8 cellular contexts compared by ENCODE assay signal in the genomic region with DNA sequence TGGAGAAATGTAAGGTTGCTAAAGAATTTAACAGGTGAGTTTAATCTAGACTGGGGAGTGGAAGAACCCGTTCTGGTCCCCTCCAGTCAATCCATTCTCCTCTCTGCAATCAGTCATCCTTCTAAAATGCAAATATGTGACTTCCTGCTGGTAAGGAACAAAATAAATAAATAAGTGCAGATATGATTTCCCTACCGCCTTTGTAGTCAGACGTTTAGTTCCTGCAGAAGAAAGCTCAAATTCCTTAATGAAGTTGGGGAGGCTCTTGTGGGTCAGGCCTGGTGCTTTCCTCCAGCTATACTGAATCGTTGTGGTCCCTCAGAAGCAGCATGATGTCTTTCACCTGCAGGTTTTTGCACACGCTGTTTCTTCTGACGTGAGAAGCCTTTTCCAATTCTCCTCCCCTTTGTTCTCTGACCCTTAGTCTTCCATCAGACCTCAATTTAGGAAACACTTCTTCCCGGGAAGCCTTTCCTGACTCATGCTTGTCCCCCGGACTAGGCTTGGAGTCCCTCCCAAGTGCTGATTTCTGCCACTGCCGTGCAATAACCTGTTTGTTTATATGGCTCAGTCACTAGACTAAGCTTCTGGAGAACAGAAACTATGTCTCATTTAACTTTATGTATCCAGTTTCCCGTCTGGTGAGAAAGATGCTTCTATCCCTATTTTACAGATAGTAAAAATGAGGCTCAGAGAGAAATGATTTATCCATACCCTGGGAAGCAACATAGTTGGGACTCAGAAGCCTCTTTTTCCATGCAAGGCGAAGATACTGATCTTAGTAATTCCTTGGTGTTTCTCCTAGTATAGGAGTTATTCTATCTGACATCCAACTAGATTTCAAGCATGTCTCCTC. TPM values are rescaled to one million over a fixed set of nuclear protein-coding genes. Genes with fewer than 3 reads are reported as not detected.
DNase-seq lines count a peak whose midpoint lies in the region; ATAC-seq and TF ChIP-seq lines count a peak whose summit lies in the region.

No MANE protein-coding gene starts in this region.

- H3K36me3 ChIP-seq in heart left ventricle (peaks cover 0 to 20% (median 14%) of the 10 kb centered on the region in 9 donors), ascending aorta (peaks cover 12 to 13% of the 10 kb centered on the region in 2 donors), urinary bladder (ENCODE audit: insufficient read depth) (peaks cover 2% of the 10 kb centered on the region)

- H3K9me3 ChIP-seq in heart left ventricle: no peaks in the 10 kb centered on the region
- no peaks in the 10 kb centered on the region for H3K9me3 ChIP-seq in ascending aorta

- intact Hi-C loops in heart left ventricle (cut with DNase I): loop anchor here in 1 of 10 donors (5.0 kb wide), 1 partner anchor 187 kb away; no protein-coding TSS in a partner anchor
- intact Hi-C loops in Right ventricle myocardium superior (cut with DNase I): no loop called here
- intact Hi-C loops in ascending aorta (cut with DNase I): loop anchor here (5.0 to 10.0 kb wide), 2 partner anchors 192 to 244 kb away; no protein-coding TSS in a partner anchor
- intact Hi-C loops in lower leg skin (cut with DNase I; ENCODE audit: low total_unique reads): loop anchor here (10.0 kb wide), 1 partner anchor 74 kb away; no protein-coding TSS in a partner anchor

- ATAC-seq in heart left ventricle: no peak
- ATAC-seq in Right ventricle myocardium superior (ENCODE audit: poor library complexity): no peak
- no peak for ATAC-seq in GM21360 (IDR thresholded peaks at IDR 0.05; ENCODE audit: unreplicated experiment)

- WGBS in heart left ventricle, 4 donors: 18 to 29% (median 24%) methylated on average over 11 of the region's 11 CpGs
- 12 to 14% methylated on average over 11 of the region's 11 CpGs for WGBS in lower leg skin, 2 donors
- WGBS in urinary bladder: 16% methylated on average over 11 of the region's 11 CpGs

- TF ChIP-seq CTCF in heart left ventricle (IDR thresholded peaks at IDR 0.05) (no peak), ascending aorta (IDR thresholded peaks at IDR 0.05) (no peak), lower leg skin (IDR thresholded peaks at IDR 0.05) (no peak)

- H3K27ac ChIP-seq in heart left ventricle (peak overlapping the region in 3 of 12 donors; percentile 52 to 97 (median 95)), ascending aorta (no peak overlapping the region), urinary bladder (ENCODE audit: low read depth) (no peak overlapping the region)

- DNase-seq in heart left ventricle: no peak
- no peak for DNase-seq in Right ventricle myocardium superior
- no peak for DNase-seq in ascending aorta (ENCODE audit: low spot score in 2 of 2)
- DNase-seq in lower leg skin (ENCODE audit: low spot score in 2 of 2): no peak
- no peak for DNase-seq in amniotic stem cell (lab: John Stamatoyannopoulos, UW)
- DNase-seq in stimulated activated CD8-positive, alpha-beta memory T cell treated with anti-CD3 and anti-CD28 coated beads, Interleukin-4, amount 100 ng/mL, for 48 hours: no peak

- no peaks in the 10 kb centered on the region for H3K27me3 ChIP-seq in heart left ventricle
- H3K27me3 ChIP-seq in ascending aorta: no peaks in the 10 kb centered on the region

- H3K4me1 ChIP-seq in heart left ventricle: peaks cover 17 to 58% (median 46%) of the 10 kb centered on the region in 12 donors
- H3K4me1 ChIP-seq in ascending aorta: peaks cover 5 to 40% of the 10 kb centered on the region in 2 donors
- H3K4me1 ChIP-seq in urinary bladder (ENCODE audit: insufficient read depth): no peaks in the 10 kb centered on the region

- H3K4me3 ChIP-seq in heart left ventricle: peak overlapping the region; percentile 67 to 99 (median 88)
- H3K4me3 ChIP-seq in ascending aorta: peak overlapping the region; percentile 79 to 85
- peak overlapping the region; percentile 84 for H3K4me3 ChIP-seq in lower leg skin (ENCODE audit: low read depth, poor library complexity, severe bottlenecking)
- peak overlapping the region; percentile 80 for H3K4me3 ChIP-seq in urinary bladder (ENCODE audit: low read depth, low read length)

- no peak for TF ChIP-seq POLR2A in heart left ventricle (IDR thresholded peaks at IDR 0.05)
- TF ChIP-seq POLR2A in lower leg skin (IDR thresholded peaks at IDR 0.05): no peak

RNA-seq across cellular contexts. Expression of a gene that starts 1.3 kb away (rescaled TPM):
- 100 to 1,000 TPM in 2 of 9 donors, 10 to 100 TPM in 7; 58.1 to 135 (median 69.1) TPM for total RNA-seq in heart left ventricle
- polyA plus RNA-seq in heart left ventricle: 100 to 1,000 TPM in 1 of 2 donors, 10 to 100 TPM in 1; 85.4 to 136 TPM
- 60.2 TPM for total RNA-seq in Right ventricle myocardium superior
- 135 TPM for total RNA-seq in ascending aorta
- 100 to 1,000 TPM; 152 to 214 (median 185) TPM for total RNA-seq in lower leg skin
- total RNA-seq in urinary bladder: 127 TPM
- 133 TPM for polyA plus RNA-seq in urinary bladder

RNA-seq across cellular contexts. Expression of a gene that starts 22.2 kb away (rescaled TPM):
- total RNA-seq in heart left ventricle: 1 to 10 TPM; 1.3 to 6.4 (median 3.7) TPM
- 1 to 10 TPM in 1 of 2 donors, under 1 TPM in 1; 0.91 to 1.9 TPM for polyA plus RNA-seq in heart left ventricle
- total RNA-seq in Right ventricle myocardium superior: 2.7 TPM
- 1.5 TPM for total RNA-seq in ascending aorta
- total RNA-seq in lower leg skin: 1 to 10 TPM; 3.2 to 8.6 (median 4.0) TPM
- total RNA-seq in urinary bladder: 6.9 TPM
- polyA plus RNA-seq in urinary bladder: 11.6 TPM
